ENCODE assay signal across 9 cellular contexts in genomic region chr12:31369712-31370521, GRCh38. TPM values are rescaled to one million over a fixed set of nuclear protein-coding genes. Genes with fewer than 3 reads are reported as not detected.
A peak's percentile ranks its signal among the peaks of the same experiment; 100 is the strongest.
DNase-seq lines count a peak whose midpoint lies in the region; TF ChIP-seq lines count a peak whose summit lies in the region.
"Had no signal": no experiment of that assay in that cellular context is flagged by ENCODE, and none has a peak within 500 bp of the region (broad histone marks: within the 10 kb centered on the region; RNA-seq: fewer than 3 reads in every experiment).

No MANE protein-coding gene starts in this region.

- no peak overlapping the region for H3K9ac ChIP-seq in SK-N-SH

- WGBS in suprapubic skin: 32% methylated on average over 21 of the region's 21 CpGs
- 88% methylated on average over 21 of the region's 21 CpGs for WGBS in SK-N-SH (ENCODE audit: low lambda C conversion rate)

- POLR2A ChIA-PET in SK-N-SH (lab: Yijun Ruan, JAX): interaction anchor here (0.8 kb wide), 1 partner anchor 44 kb away, joined by 4 read pairs; the partner anchor contains the start of gene SINHCAF

- H3K9me3 ChIP-seq in suprapubic skin (no peaks in the 10 kb centered on the region), SK-N-SH (no peaks in the 10 kb centered on the region)

- H3K27me3 Mint-ChIP-seq in Calu3 (ENCODE audit: unreplicated experiment): no peaks in the 10 kb centered on the region
- H3K27me3 Mint-ChIP-seq: activated naive CD8-positive, alpha-beta T cell treated with anti-CD3 and anti-CD28 coated beads for 36 hours had no signal

- H3K36me3 Mint-ChIP-seq in Calu3 (ENCODE audit: insufficient read depth, unreplicated experiment): no peaks in the 10 kb centered on the region
- H3K36me3 Mint-ChIP-seq: activated naive CD8-positive, alpha-beta T cell treated with anti-CD3 and anti-CD28 coated beads for 36 hours had no signal

- no peaks in the 10 kb centered on the region for H3K9me2 ChIP-seq in SK-N-SH

- no TSS peak for BruUV-seq in Calu3 (replicated peaks; lab: Mats Ljungman, UMichigan)

- TF ChIP-seq EP300 in suprapubic skin (IDR thresholded peaks at IDR 0.05): no peak
- no peak for TF ChIP-seq EP300 in SK-N-SH (IDR thresholded peaks at IDR 0.05; ENCODE audit: borderline replicate concordance in 1 of 2, low read depth in 1 of 2, low read length in 1 of 2)

- H3K4me3 ChIP-seq in choroid plexus epithelial cell (ENCODE audit: low read depth, low read length) (peak overlapping the region; percentile 8), suprapubic skin (peak overlapping the region; percentile 35), SK-N-SH (ENCODE audit: low read depth in 2 of 2, low read length in 1 of 2) (no peak overlapping the region)

- H2AFZ ChIP-seq in SK-N-SH (ENCODE audit: low read depth): no peak overlapping the region

- peaks cover 24% of the 10 kb centered on the region for H3K4me1 Mint-ChIP-seq in Calu3 (ENCODE audit: low read depth, unreplicated experiment)
- H3K4me1 Mint-ChIP-seq: activated naive CD8-positive, alpha-beta T cell treated with anti-CD3 and anti-CD28 coated beads for 36 hours had no signal

- no peaks in the 10 kb centered on the region for H3K9me3 Mint-ChIP-seq in Calu3 (ENCODE audit: low read depth, unreplicated experiment)
- H3K9me3 Mint-ChIP-seq: activated naive CD8-positive, alpha-beta T cell treated with anti-CD3 and anti-CD28 coated beads for 36 hours had no signal

- no peak for TF ChIP-seq POLR2A in suprapubic skin (IDR thresholded peaks at IDR 0.05)

- DNase-seq in LHCN-M2 (ENCODE audit: low read depth): peak; percentile 45
- peak; percentile 69 for DNase-seq in choroid plexus epithelial cell (ENCODE audit: low read depth)
- DNase-seq in left kidney (ENCODE audit: low read depth, low spot score): peak; percentile 89
- no peak for DNase-seq in suprapubic skin (ENCODE audit: low spot score in 2 of 2)
- DNase-seq in SW 1271 (lab: John Stamatoyannopoulos, UW): no peak
- DNase-seq in Calu3: no peak
- no peak for DNase-seq in SK-N-SH
- no peak for DNase-seq in DMS 273 (lab: John Stamatoyannopoulos, UW; ENCODE audit: unreplicated experiment)
- DNase-seq: activated naive CD8-positive, alpha-beta T cell treated with anti-CD3 and anti-CD28 coated beads for 36 hours had no signal

- no peak overlapping the region for H3K27ac Mint-ChIP-seq in Calu3 (ENCODE audit: unreplicated experiment)
- H3K27ac Mint-ChIP-seq: activated naive CD8-positive, alpha-beta T cell treated with anti-CD3 and anti-CD28 coated beads for 36 hours had no signal

- H4K20me1 ChIP-seq in SK-N-SH (ENCODE audit: insufficient read depth): no peaks in the 10 kb centered on the region

- no peaks in the 10 kb centered on the region for H3K27me3 ChIP-seq in suprapubic skin
- H3K27me3 ChIP-seq in SK-N-SH (ENCODE audit: insufficient read depth): no peaks in the 10 kb centered on the region

- H3K36me3 ChIP-seq in suprapubic skin (no peaks in the 10 kb centered on the region), SK-N-SH (replicated peaks in 1 of 2; ENCODE audit: control insufficient read depth in 1 of 2, insufficient read depth in 2 of 2, low read length in 1 of 2) (no peaks in the 10 kb centered on the region)

- H3K4me1 ChIP-seq in suprapubic skin (peaks cover 18% of the 10 kb centered on the region), SK-N-SH (ENCODE audit: control insufficient read depth in 1 of 2, insufficient read depth in 2 of 2, low read depth in 1 of 2, low read length in 1 of 2) (no peaks in the 10 kb centered on the region)

- intact Hi-C loops in Calu3 (cut with micrococcal nuclease; ENCODE audit: unreplicated experiment): no loop called here

- H3K79me2 ChIP-seq in SK-N-SH (ENCODE audit: insufficient read depth): no peaks in the 10 kb centered on the region

- no peak overlapping the region for H3K4me3 Mint-ChIP-seq in Calu3 (ENCODE audit: low read depth, unreplicated experiment)
- H3K4me3 Mint-ChIP-seq: activated naive CD8-positive, alpha-beta T cell treated with anti-CD3 and anti-CD28 coated beads for 36 hours had no signal

- TF ChIP-seq CTCF in choroid plexus epithelial cell (conservative IDR thresholded peaks at IDR 0.05; ENCODE audit: low read depth, low read length) (no peak), suprapubic skin (IDR thresholded peaks at IDR 0.05) (no peak), Calu3 (IDR thresholded peaks at IDR 0.05; ENCODE audit: unreplicated experiment) (no peak), SK-N-SH (IDR thresholded peaks at IDR 0.05) (no peak)

- no peaks in the 10 kb centered on the region for H3F3A ChIP-seq in SK-N-SH (replicated peaks; ENCODE audit: insufficient read depth)

- H3K4me2 ChIP-seq in SK-N-SH: no peak overlapping the region

- TF ChIP-seq RAD21 in SK-N-SH (IDR thresholded peaks at IDR 0.05; ENCODE audit: low read length): no peak

- CTCF ChIA-PET in Calu3 (lab: Charles Lee) (interaction anchor here (0.6 kb wide), 1 partner anchor 34 kb away, joined by 4 read pairs; no protein-coding TSS in a partner anchor), SK-N-SH (lab: Yijun Ruan, JAX) (interaction anchor here (0.8 to 0.9 kb wide), 2 partner anchors 53 to 98 kb away, joined by 3 read pairs; no protein-coding TSS in a partner anchor)

- H3K27ac ChIP-seq in suprapubic skin (peak overlapping the region; percentile 15), SK-N-SH (ENCODE audit: low read depth in 2 of 2, low read length in 1 of 2) (no peak overlapping the region)

TF ChIP-seq in SK-N-SH, 30 proteins besides CTCF, POLR2A, EP300 and RAD21:
- no peak for TF ChIP-seq EZH2phosphoT487 (IDR thresholded peaks at IDR 0.05; ENCODE audit: borderline replicate concordance, low read depth)
- TF ChIP-seq SMC3 (IDR thresholded peaks at IDR 0.05; ENCODE audit: low read depth, low read length): no peak
- TF ChIP-seq FOXM1 (IDR thresholded peaks at IDR 0.05; ENCODE audit: low read depth): no peak
- TF ChIP-seq NRF1 (IDR thresholded peaks at IDR 0.05; ENCODE audit: low read depth, low read length): no peak
- no peak for TF ChIP-seq USF2 (IDR thresholded peaks at IDR 0.05; ENCODE audit: borderline replicate concordance, low read depth, low read length)
- TF ChIP-seq TCF12 (IDR thresholded peaks at IDR 0.05): no peak
- no peak for TF ChIP-seq TAF1 (IDR thresholded peaks at IDR 0.05; ENCODE audit: borderline replicate concordance, low read depth, low read length)
- TF ChIP-seq NFIC (IDR thresholded peaks at IDR 0.05; ENCODE audit: borderline replicate concordance): no peak
- TF ChIP-seq FOSL2 (IDR thresholded peaks at IDR 0.05; ENCODE audit: borderline replicate concordance, low read depth): no peak
- TF ChIP-seq GATA2 (CRISPR knock-in tag; IDR thresholded peaks at IDR 0.05): no peak
- no peak for TF ChIP-seq IRF3 (IDR thresholded peaks at IDR 0.05; ENCODE audit: low read depth, low read length)
- no peak for TF ChIP-seq YY1 (IDR thresholded peaks at IDR 0.05; ENCODE audit: low read depth)
- no peak for TF ChIP-seq FOXJ3 (CRISPR knock-in tag; IDR thresholded peaks at IDR 0.05)

RNA-seq across cellular contexts. Expression of gene SINHCAF, which starts 44.0 kb away (rescaled TPM):
- total RNA-seq in LHCN-M2 (2014; rRNA removed): 18.4 and 40.6 TPM in 2 replicates
- 2.7 TPM for polyA plus RNA-seq in LHCN-M2 (2012)
- 10 to 100 TPM; 47.8 to 86.1 (median 66.3) TPM for total RNA-seq in suprapubic skin
- 121 and 127 TPM in 2 replicates for total RNA-seq in Calu3 (2022)
- 22.2 and 24.3 TPM in 2 replicates for polyA plus RNA-seq in SK-N-SH (2012; rRNA removed)
- 37.0 and 47.4 TPM in 2 replicates for polyA plus RNA-seq in SK-N-SH (2012; cell fraction: cytosol; rRNA removed)
- 8.4 and 19.6 TPM in 2 replicates for polyA plus RNA-seq in SK-N-SH (2012; cell fraction: nucleus; rRNA removed)

Comparison
In these comparisons a context has a peak if more than half of its experiments do, and no peak if none do; other contexts are left out.
1. DNase-seq: peak in LHCN-M2 (single experiment), choroid plexus epithelial cell (single experiment) and left kidney (single experiment); none in suprapubic skin (0 of 2), SW 1271 (0 of 2), Calu3 (single experiment), SK-N-SH (single experiment) and DMS 273 (single experiment).
2. H3K4me3 ChIP-seq: peak in choroid plexus epithelial cell (single experiment) and suprapubic skin (single experiment); none in SK-N-SH (0 of 2).